29 cellular contexts compared by ENCODE assay signal in the genomic region with DNA sequence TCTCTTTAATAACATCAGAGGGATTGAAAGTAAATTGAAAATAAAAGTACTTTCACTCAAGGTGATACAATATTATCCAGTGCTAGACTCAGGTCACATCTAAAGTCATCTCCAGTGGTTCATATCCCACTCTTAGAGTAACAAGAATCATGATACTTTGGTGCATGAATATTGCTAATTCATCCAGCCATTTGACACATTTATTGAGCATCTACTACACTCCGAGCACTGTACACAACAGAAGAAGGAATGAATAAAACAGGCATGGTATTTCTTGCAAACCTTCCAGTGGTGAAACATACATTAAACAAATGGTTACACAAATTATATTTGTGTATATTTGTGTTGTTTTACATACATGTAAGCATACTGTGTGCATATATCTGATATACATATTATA.
"Had no signal": no experiment of that assay in that cellular context is flagged by ENCODE, and none has a peak within 500 bp of the region (broad histone marks: within the 10 kb centered on the region; RNA-seq: fewer than 3 reads in every experiment).

No MANE protein-coding gene starts in this region.

- H3K4me1 ChIP-seq: suprapubic skin, upper lobe of right lung, uterus had no signal

- H3K36me3 Mint-ChIP-seq: stimulated activated effector memory CD8-positive, alpha-beta T cell treated with anti-CD3 and anti-CD28 coated beads, Interleukin-12 subunit alpha, Interleukin-12 subunit beta, amount 100 ng/mL, for 72 hours; type B pancreatic cell had no signal

- H3K4me3 ChIP-seq: stomach, suprapubic skin, testis, thoracic aorta, thyroid gland, tibial artery, tibial nerve, transverse colon, upper lobe of left lung, upper lobe of right lung, uterus, vagina had no signal

- FAIRE-seq: urothelium cell line had no signal

- H3K27ac ChIP-seq: stomach, suprapubic skin, testis, thoracic aorta, thyroid gland, tibial artery, tibial nerve, transverse colon, upper lobe of left lung, upper lobe of right lung, uterus, vagina had no signal

- H3K9me3 Mint-ChIP-seq: stimulated activated effector memory CD8-positive, alpha-beta T cell treated with anti-CD3 and anti-CD28 coated beads, Interleukin-12 subunit alpha, Interleukin-12 subunit beta, amount 100 ng/mL, for 72 hours; stimulated activated memory B cell treated with anti-CD40 and anti-IgM and Interleukin-4, amounts not matched to agents 10 μg/mL and 1 μg/mL and 100 μg/mL, for 72 hours; stimulated activated naive B cell treated with anti-CD40 and anti-IgM and Interleukin-4, amounts not matched to agents 10 μg/mL and 1 μg/mL and 100 μg/mL, for 72 hours; stimulated activated naive CD8-positive, alpha-beta T cell treated with anti-CD3 and anti-CD28 coated beads, Interleukin-15, amount 100 ng/mL, for 72 hours; stimulated activated naive CD8-positive, alpha-beta T cell treated with anti-CD3 and anti-CD28 coated beads, Interleukin-15, Interleukin-2, amounts not matched to agents 100 ng/mL and 50 ng/mL, for 24 hours; type B pancreatic cell had no signal

- H3K36me3 ChIP-seq: stomach, suprapubic skin, thoracic aorta, thyroid gland, tibial artery, tibial nerve, transverse colon, upper lobe of left lung, upper lobe of right lung, uterus, vagina had no signal

- DNase-seq: stimulated activated CD4-positive, alpha-beta T cell treated with anti-CD3 and anti-CD28 coated beads, Interleukin-2, amount 100 ng/mL, for 48 hours; stimulated activated CD4-positive, alpha-beta T cell treated with anti-CD3 and anti-CD28 coated beads, Interleukin-4, amount 100 ng/mL, for 1 hour; stimulated activated CD4-positive, alpha-beta T cell treated with anti-CD3 and anti-CD28 coated beads, Interleukin-4, amount 100 ng/mL, for 24 hours; stimulated activated CD4-positive, alpha-beta T cell treated with anti-CD3 and anti-CD28 coated beads, Interleukin-4, amount 100 ng/mL, for 4 hours; stimulated activated CD8-positive, alpha-beta memory T cell treated with anti-CD3 and anti-CD28 coated beads, Interleukin-4, amount 100 ng/mL, for 48 hours; stimulated activated naive B cell treated with anti-CD40 and anti-IgM and Interleukin-4, amounts not matched to agents 10 μg/mL and 1 μg/mL and 100 μg/mL, for 72 hours; stimulated activated naive CD4-positive, alpha-beta T cell; stimulated activated naive CD4-positive, alpha-beta T cell treated with Interleukin-2 at 50 U/mL for 16 hours; stimulated activated naive CD8-positive, alpha-beta T cell treated with anti-CD3 and anti-CD28 coated beads, Interleukin-15, amount 100 ng/mL, for 72 hours; stimulated activated naive CD8-positive, alpha-beta T cell treated with anti-CD3 and anti-CD28 coated beads, Interleukin-15, Interleukin-2, amounts not matched to agents 100 U/mL and 50 U/mL, for 24 hours; stomach; substantia nigra; testis; thyroid gland; tibial artery; transverse colon; trophoblast cell; upper lobe of left lung; upper lobe of right lung; uterus had no signal

- H3K9me3 ChIP-seq: stomach, suprapubic skin, testis, thoracic aorta, thyroid gland, tibial artery, tibial nerve, transverse colon, upper lobe of left lung, upper lobe of right lung, uterus, vagina had no signal

- H3K27ac Mint-ChIP-seq: stimulated activated effector memory CD8-positive, alpha-beta T cell treated with anti-CD3 and anti-CD28 coated beads, Interleukin-12 subunit alpha, Interleukin-12 subunit beta, amount 100 ng/mL, for 72 hours; stimulated activated memory B cell treated with anti-CD40 and anti-IgM and Interleukin-4, amounts not matched to agents 10 μg/mL and 1 μg/mL and 100 μg/mL, for 72 hours; stimulated activated naive B cell treated with anti-CD40 and anti-IgM and Interleukin-4, amounts not matched to agents 10 μg/mL and 1 μg/mL and 100 μg/mL, for 72 hours; stimulated activated naive CD8-positive, alpha-beta T cell treated with anti-CD3 and anti-CD28 coated beads, Interleukin-15, amount 100 ng/mL, for 72 hours; stimulated activated naive CD8-positive, alpha-beta T cell treated with anti-CD3 and anti-CD28 coated beads, Interleukin-15, Interleukin-2, amounts not matched to agents 100 ng/mL and 50 ng/mL, for 24 hours; type B pancreatic cell had no signal

- H3K4me3 Mint-ChIP-seq: stimulated activated effector memory CD8-positive, alpha-beta T cell treated with anti-CD3 and anti-CD28 coated beads, Interleukin-12 subunit alpha, Interleukin-12 subunit beta, amount 100 ng/mL, for 72 hours; stimulated activated memory B cell treated with anti-CD40 and anti-IgM and Interleukin-4, amounts not matched to agents 10 μg/mL and 1 μg/mL and 100 μg/mL, for 72 hours; stimulated activated naive CD8-positive, alpha-beta T cell treated with anti-CD3 and anti-CD28 coated beads, Interleukin-15, amount 100 ng/mL, for 72 hours; stimulated activated naive CD8-positive, alpha-beta T cell treated with anti-CD3 and anti-CD28 coated beads, Interleukin-15, Interleukin-2, amounts not matched to agents 100 ng/mL and 50 ng/mL, for 24 hours; type B pancreatic cell had no signal

- ATAC-seq: stimulated activated effector memory CD8-positive, alpha-beta T cell treated with anti-CD3 and anti-CD28 coated beads, Interleukin-12 subunit alpha, Interleukin-12 subunit beta, amount 100 ng/mL, for 72 hours; stimulated activated memory B cell treated with anti-CD40 and anti-IgM and Interleukin-4, amounts not matched to agents 10 μg/mL and 1 μg/mL and 100 μg/mL, for 72 hours; stimulated activated naive B cell treated with anti-CD40 and anti-IgM and Interleukin-4, amounts not matched to agents 10 μg/mL and 1 μg/mL and 100 μg/mL, for 72 hours; stimulated activated naive CD8-positive, alpha-beta T cell treated with anti-CD3 and anti-CD28 coated beads, Interleukin-15, amount 100 ng/mL, for 72 hours; stimulated activated naive CD8-positive, alpha-beta T cell treated with anti-CD3 and anti-CD28 coated beads, Interleukin-15, Interleukin-2, amounts not matched to agents 100 U/mL and 50 U/mL, for 24 hours; upper lobe of right lung had no signal

- H3K27me3 Mint-ChIP-seq: stimulated activated memory B cell treated with anti-CD40 and anti-IgM and Interleukin-4, amounts not matched to agents 10 μg/mL and 1 μg/mL and 100 μg/mL, for 72 hours; stimulated activated naive B cell treated with anti-CD40 and anti-IgM and Interleukin-4, amounts not matched to agents 10 μg/mL and 1 μg/mL and 100 μg/mL, for 72 hours had no signal

- H3K27me3 ChIP-seq: stomach, suprapubic skin, testis, thyroid gland, tibial artery, tibial nerve, transverse colon, upper lobe of left lung, upper lobe of right lung, uterus, vagina had no signal
